20 cellular contexts compared by ENCODE assay signal in the genomic region with DNA sequence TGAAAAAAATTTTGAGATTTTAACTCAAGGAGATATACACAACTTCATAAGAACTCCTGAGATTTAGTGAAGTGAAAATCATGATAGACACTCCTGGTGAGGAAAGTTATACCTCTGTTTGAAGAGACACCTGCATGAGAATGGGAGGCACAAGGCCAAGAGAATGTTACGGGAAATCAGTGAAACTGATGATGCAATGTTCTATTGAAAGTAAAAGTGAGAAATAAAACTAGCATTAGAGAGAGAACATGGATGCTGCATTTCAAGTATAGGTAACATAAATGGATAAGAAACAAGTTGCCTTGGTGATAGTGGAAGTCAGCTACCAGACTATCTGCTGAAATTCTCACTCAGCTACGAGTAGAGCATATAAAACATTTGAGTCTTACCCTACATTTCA.
"Had no signal": no experiment of that assay in that cellular context is flagged by ENCODE, and none has a peak within 500 bp of the region (broad histone marks: within the 10 kb centered on the region; RNA-seq: fewer than 3 reads in every experiment).

No MANE protein-coding gene starts in this region.

- H3K36me3 ChIP-seq: ascending aorta, breast epithelium, gastrocnemius medialis, heart left ventricle, left lung, thyroid gland had no signal

- H3K9me3 ChIP-seq: ascending aorta, breast epithelium, gastrocnemius medialis, heart left ventricle, left lung, thyroid gland had no signal

- H3K27me3 ChIP-seq: ascending aorta, breast epithelium, gastrocnemius medialis, heart left ventricle, left lung, thyroid gland had no signal

- ATAC-seq: gastrocnemius medialis, heart left ventricle, left lung had no signal

- H3K4me3 ChIP-seq: ascending aorta, breast epithelium, gastrocnemius medialis, heart left ventricle, left lung, thyroid gland had no signal

- DNase-seq: activated CD4-positive, alpha-beta T cell treated with anti-CD3 and anti-CD28 coated beads, Interleukin-2, amount 10 ng/mL, durations not matched to agents 7 days and 5 days; activated CD8-positive, alpha-beta memory T cell treated with anti-CD3 and anti-CD28 coated beads for 24 hours; activated CD8-positive, alpha-beta memory T cell treated with anti-CD3 and anti-CD28 coated beads, Interleukin-2, amount 50 U/mL, for 48 hours; activated effector memory CD4-positive, alpha-beta T cell treated with Interleukin-2 at 50 U/mL for 16 hours; activated naive CD4-positive, alpha-beta T cell treated with anti-CD3 and anti-CD28 coated beads, Interleukin-2, amount 10 ng/mL, durations not matched to agents 7 days and 5 days; activated T-cell treated with anti-CD3 and anti-CD28 coated beads, Interleukin-2, amount 50 U/mL, for 48 hours; cortex of kidney; effector CD4-positive, alpha-beta T cell; gastrocnemius medialis; heart left ventricle; left lung; mammary epithelial cell; occipital lobe; retina; stimulated activated CD4-positive, alpha-beta T cell treated with anti-CD3 and anti-CD28 coated beads, Interleukin-2, amount 100 ng/mL, for 24 hours; stimulated activated naive CD4-positive, alpha-beta T cell treated with Interleukin-2 at 50 U/mL for 16 hours; T-helper 9 cell; thyroid gland had no signal

- H3K27ac ChIP-seq: ascending aorta, breast epithelium, gastrocnemius medialis, heart left ventricle, left lung, thyroid gland had no signal

- H3K4me1 ChIP-seq: ascending aorta, breast epithelium, gastrocnemius medialis, heart left ventricle, left lung, thyroid gland had no signal
